Comparison of ENCODE assay signal across 16 cellular contexts in genomic region chr12:52277486-52278245, GRCh38. TPM values are rescaled to one million over a fixed set of nuclear protein-coding genes. Genes with fewer than 3 reads are reported as not detected.
DNase-seq lines count a peak whose midpoint lies in the region; ATAC-seq and TF ChIP-seq lines count a peak whose summit lies in the region.
"Had no signal": no experiment of that assay in that cellular context is flagged by ENCODE, and none has a peak within 500 bp of the region (broad histone marks: within the 10 kb centered on the region; RNA-seq: fewer than 3 reads in every experiment).

No MANE protein-coding gene starts in this region.

- intact Hi-C loops in breast epithelium (cut with DNase I; ENCODE audit: low total_unique reads), result loop anchor here (1.0 kb wide), 1 partner anchor 131 kb away; no protein-coding TSS in a partner anchor

- TF ChIP-seq POLR2A in breast epithelium (IDR thresholded peaks at IDR 0.05), result no peak

- DNase-seq in GM13977 (ENCODE audit: low spot score) (peak; percentile 12), NCI-H510A (lab: John Stamatoyannopoulos, UW) (peak; percentile 72), breast epithelium (ENCODE audit: low spot score in 2 of 2) (peak in 1 of 2 donors; percentile 34), renal cortical epithelial cell (ENCODE audit: low read depth) (peak; percentile 55), HCEC 1CT (no peak), AG08396 (ENCODE audit: low spot score) (no peak)
- DNase-seq: activated CD4-positive, alpha-beta T cell treated with anti-CD3 and anti-CD28 coated beads, Interleukin-2, amount 10 ng/mL, durations not matched to agents 24 days and 14 days; aorta; esophagus squamous epithelium; NCI-H446; psoas muscle; T-helper 2 cell; testis had no signal

- in situ Hi-C loops in GM13977 (cut with MboI; ENCODE audit: low pct_unique_long_range_greater_than_20kb, low sequenced_read_pairs, unreplicated experiment), result no loop called here

- no peaks in the 10 kb centered on the region for H3K27me3 ChIP-seq in breast epithelium
- H3K27me3 ChIP-seq: testis had no signal

- H3K4me3 ChIP-seq in breast epithelium, result no peak overlapping the region
- H3K4me3 ChIP-seq: psoas muscle had no signal

- H3K27ac ChIP-seq in breast epithelium, result peak overlapping the region; percentile 16 to 96
- H3K27ac ChIP-seq: psoas muscle, testis had no signal

- no peaks in the 10 kb centered on the region for H3K36me3 ChIP-seq in breast epithelium
- H3K36me3 ChIP-seq: esophagus squamous epithelium had no signal

- no peaks in the 10 kb centered on the region for H3K9me3 ChIP-seq in breast epithelium
- H3K9me3 ChIP-seq: esophagus squamous epithelium, psoas muscle, testis had no signal

- TF ChIP-seq CTCF in GM13977 (IDR thresholded peaks at IDR 0.05; ENCODE audit: extremely low read depth, insufficient read depth, missing control alignments), result no peak
- no peak for TF ChIP-seq CTCF in breast epithelium (IDR thresholded peaks at IDR 0.05)

- H3K4me1 ChIP-seq in breast epithelium, result peaks cover 12 to 14% of the 10 kb centered on the region in 2 donors
- H3K4me1 ChIP-seq: testis had no signal

- ATAC-seq in GM18858 (IDR thresholded peaks at IDR 0.05; ENCODE audit: unreplicated experiment), result no peak

RNA-seq across cellular contexts. Expression of gene KRT86, which starts 3.2 kb away (rescaled TPM):
- total RNA-seq in breast epithelium, result 1 to 10 TPM in 1 of 3 donors, under 1 TPM in 1, not detected in 1; 0.66 to 2.2 TPM
- 0.05 and 2.4 TPM in 2 replicates for total RNA-seq in renal cortical epithelial cell
- total RNA-seq: esophagus squamous epithelium had no signal

RNA-seq across cellular contexts. Expression of gene KRT81, which starts 13.7 kb away (rescaled TPM):
- total RNA-seq in breast epithelium (10 to 100 TPM in 1 of 3 donors, 1 to 10 TPM in 1, not detected in 1; 3.6 to 29.9 TPM), renal cortical epithelial cell (48.3 TPM in 1 of 2 replicates, not detected in the other)
- total RNA-seq: activated CD4-positive, alpha-beta T cell treated with anti-CD3 and anti-CD28 coated beads, Interleukin-2, amount 10 ng/mL, durations not matched to agents 24 days and 14 days; activated T-helper 1 cell treated with anti-CD3 and anti-CD28 coated beads, Interleukin-12 subunit alpha, Interleukin-12 subunit beta, Interleukin-2, Interleukin-4 antibody, amounts not matched to agents 30 ng/mL and 10 ng/mL and 1 ng/mL, durations not matched to agents 14 hours and 24 hours and 36 hours; esophagus squamous epithelium; psoas muscle had no signal

RNA-seq across cellular contexts. Expression of gene KRT83, which starts 43.5 kb away (rescaled TPM):
- total RNA-seq in breast epithelium, result under 1 TPM in 2 of 3 donors, not detected in 1; 0.33 to 0.59 TPM
- total RNA-seq in renal cortical epithelial cell, result not detected in 2 replicates
- total RNA-seq: activated CD4-positive, alpha-beta T cell treated with anti-CD3 and anti-CD28 coated beads, Interleukin-2, amount 10 ng/mL, durations not matched to agents 24 days and 14 days; activated T-helper 1 cell treated with anti-CD3 and anti-CD28 coated beads, Interleukin-12 subunit alpha, Interleukin-12 subunit beta, Interleukin-2, Interleukin-4 antibody, amounts not matched to agents 30 ng/mL and 10 ng/mL and 1 ng/mL, durations not matched to agents 14 hours and 24 hours and 36 hours; aorta; dermis microvascular lymphatic vessel endothelial cell; esophagus squamous epithelium; psoas muscle had no signal

RNA-seq across cellular contexts. Expression of gene KRT7, which starts 44.6 kb away (rescaled TPM):
- total RNA-seq in breast epithelium (1,000 to 10,000 TPM in 1 of 3 donors, 100 to 1,000 TPM in 1, 1 to 10 TPM in 1; 4.2 to 1,051 (median 358) TPM), renal cortical epithelial cell (124 and 2,408 TPM in 2 replicates)

Comparison
In these comparisons a context has a peak if more than half of its experiments do, and no peak if none do; other contexts are left out.
1. DNase-seq: peak in GM13977 (single experiment), NCI-H510A (single experiment) and renal cortical epithelial cell (single experiment); none in HCEC 1CT (single experiment) and AG08396 (single experiment).